9 cellular contexts compared by ENCODE assay signal in genomic region chr1:50424045-50424939, GRCh38. TPM values are rescaled to one million over a fixed set of nuclear protein-coding genes. Genes with fewer than 3 reads are reported as not detected.
DNase-seq lines count a peak whose midpoint lies in the region; ATAC-seq, FAIRE-seq and TF ChIP-seq lines count a peak whose summit lies in the region.
"Had no signal": no experiment of that assay in that cellular context is flagged by ENCODE, and none has a peak within 500 bp of the region (broad histone marks: within the 10 kb centered on the region; RNA-seq: fewer than 3 reads in every experiment).

No MANE protein-coding gene starts in this region.

- WGBS in small intestine, 3 donors, result 3 to 6% (median 4%) methylated on average over 40 of the region's 40 CpGs

- no peaks in the 10 kb centered on the region for H3K9me3 ChIP-seq in small intestine (ENCODE audit: control insufficient read depth, low read depth)

- H3K4me1 ChIP-seq in small intestine (ENCODE audit: control insufficient read depth in 2 of 2, insufficient read depth in 1 of 2, low read depth in 1 of 2, low read length in 1 of 2), result peaks cover 0 to 2% of the 10 kb centered on the region in 2 donors

- peak overlapping the region; percentile 54 for H3K4me3 Mint-ChIP-seq in endothelial cell (ENCODE audit: unreplicated experiment)

- peaks cover 30 to 76% of the 10 kb centered on the region in 2 donors for H3K27me3 ChIP-seq in small intestine (ENCODE audit: control insufficient read depth in 2 of 2, insufficient read depth in 2 of 2, low read length in 2 of 2)

- FAIRE-seq in small intestine (lab: Jason Lieb, UNC) (no peak), RCC 7860 (lab: Jason Lieb, UNC) (no peak)

- peaks cover 11% of the 10 kb centered on the region for H3K36me3 Mint-ChIP-seq in endothelial cell (ENCODE audit: low read depth, unreplicated experiment)

- DNase-seq in NCI-H1417 (lab: John Stamatoyannopoulos, UW), result peak in 2 of 3 experiments; percentile 53 to 70
- DNase-seq in NCI-H1417 treated with DMSO at 0.1 percent for 48 hours (lab: John Stamatoyannopoulos, UW), result no peak
- peak; percentile 25 for DNase-seq in NCI-H2029 (lab: John Stamatoyannopoulos, UW)
- no peak for DNase-seq in endothelial cell (ENCODE audit: low spot score)
- DNase-seq in small intestine, result no peak
- DNase-seq in RCC 7860 (ENCODE audit: low spot score), result no peak
- no peak for DNase-seq in omental fat pad (ENCODE audit: low spot score)

- TF ChIP-seq CTCF in endothelial cell (IDR thresholded peaks at IDR 0.05; ENCODE audit: unreplicated experiment), result no peak
- no peak for TF ChIP-seq CTCF in omental fat pad (IDR thresholded peaks at IDR 0.05)

- no peak overlapping the region for H3K27ac Mint-ChIP-seq in endothelial cell (ENCODE audit: unreplicated experiment)

- H3K4me1 Mint-ChIP-seq in endothelial cell (ENCODE audit: unreplicated experiment), result peaks cover 45% of the 10 kb centered on the region

- H3K27me3 Mint-ChIP-seq in endothelial cell (ENCODE audit: unreplicated experiment), result peaks cover 52% of the 10 kb centered on the region

- no peaks in the 10 kb centered on the region for H3K36me3 ChIP-seq in small intestine (ENCODE audit: control insufficient read depth in 2 of 2, insufficient read depth in 2 of 2, low read length in 2 of 2)

- no peaks in the 10 kb centered on the region for H3K9me3 Mint-ChIP-seq in endothelial cell (ENCODE audit: unreplicated experiment)

- no peak overlapping the region for H3K27ac ChIP-seq in small intestine (ENCODE audit: low read depth in 1 of 2, low read length in 1 of 2)

- peak overlapping the region; percentile 12 to 24 for H3K4me3 ChIP-seq in small intestine (ENCODE audit: low read depth in 1 of 2, low read length in 2 of 2)

- ATAC-seq in HG02623 (IDR thresholded peaks at IDR 0.05; ENCODE audit: unreplicated experiment), result no peak
- ATAC-seq in omental fat pad (ENCODE audit: low FRiP score), result no peak

RNA-seq across cellular contexts. Expression of gene DMRTA2, which starts 1.0 kb away (rescaled TPM):
- total RNA-seq in endothelial cell (ENCODE audit: unreplicated experiment) (not detected), omental fat pad (not detected)
- polyA plus RNA-seq in small intestine, result under 1 TPM in 1 of 3 donors, not detected in 2; 0.03 TPM
- total RNA-seq: kidney epithelial cell had no signal

Comparison
In these comparisons a context has a peak if more than half of its experiments do, and no peak if none do; other contexts are left out.
1. DNase-seq: peak in NCI-H1417 (2 of 3) and NCI-H2029 (single experiment); none in NCI-H1417 treated with DMSO at 0.1 percent for 48 hours (single experiment), endothelial cell (single experiment), small intestine (single experiment), RCC 7860 (single experiment) and omental fat pad (single experiment).